In the genomic region with DNA sequence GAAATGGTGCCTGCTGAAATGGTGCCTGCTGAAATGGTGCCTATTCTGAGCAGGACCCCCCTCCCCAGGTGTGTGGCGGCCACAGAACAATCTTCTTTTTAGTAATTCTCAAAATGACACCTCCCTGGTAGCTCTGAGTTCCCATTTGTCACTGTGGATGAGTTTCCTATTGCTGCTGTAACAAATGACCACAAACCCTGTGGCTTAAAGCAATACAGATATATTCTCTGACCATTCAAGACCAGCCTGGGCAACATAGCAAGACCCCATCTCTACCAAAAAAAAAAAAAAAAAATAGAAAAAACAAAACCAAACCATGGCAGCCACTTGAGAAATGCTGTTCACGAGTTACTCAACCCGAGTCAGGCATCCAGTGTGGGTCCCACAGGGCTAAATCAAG, we compare ENCODE assay signal across 22 cellular contexts.
"Had no signal": no experiment of that assay in that cellular context is flagged by ENCODE, and none has a peak within 500 bp of the region (broad histone marks: within the 10 kb centered on the region; RNA-seq: fewer than 3 reads in every experiment).

No MANE protein-coding gene starts in this region.

- H3K27me3 ChIP-seq: MG63, SJSA1 had no signal

- DNase-seq: KBM-7, MG63, NCI-H1092, NCI-H1105 treated with DMSO at 0.1 percent for 48 hours, NCI-H1417 treated with DMSO at 0.1 percent for 48 hours, NCI-H146, NCI-H2029, NCI-H2081 treated with DMSO at 0.1 percent for 48 hours, NCI-H2171, NCI-H226, NCI-H446, NCI-H510A, NCI-H524 treated with DMSO at 0.1 percent for 48 hours, NCI-H69, NCI-H774, Right ventricle myocardium superior, RPMI8226, SIG-M5, SW 1271 had no signal

- H3K36me3 ChIP-seq: SJSA1 had no signal

- H3K9me3 Mint-ChIP-seq: IgD-negative memory B cell had no signal

- H3K4me1 ChIP-seq: SJSA1 had no signal

- H3K4me3 ChIP-seq: MG63, SJSA1, SK-N-MC had no signal

- H3K27ac ChIP-seq: SJSA1, SK-N-MC had no signal

- H3K9me3 ChIP-seq: MG63, SJSA1 had no signal

- H3K27me3 Mint-ChIP-seq: IgD-negative memory B cell had no signal

- H3K27ac Mint-ChIP-seq: IgD-negative memory B cell had no signal
